16 cellular contexts compared by ENCODE assay signal in genomic region chr2:21837561-21837960, GRCh38.
"Had no signal": no experiment of that assay in that cellular context is flagged by ENCODE, and none has a peak within 500 bp of the region (broad histone marks: within the 10 kb centered on the region; RNA-seq: fewer than 3 reads in every experiment).

No MANE protein-coding gene starts in this region.

- ATAC-seq: esophagus mucosa; gastrocnemius medialis; left lobe of liver; naive thymus-derived CD8-positive, alpha-beta T cell had no signal

- H3K27me3 ChIP-seq: gastrocnemius medialis, heart right ventricle, tibial artery, upper lobe of left lung, uterus had no signal

- H3K4me1 ChIP-seq: gastrocnemius medialis, heart right ventricle, tibial artery, upper lobe of left lung, uterus had no signal

- H3K36me3 ChIP-seq: gastrocnemius medialis, heart right ventricle, tibial artery, upper lobe of left lung, uterus had no signal

- H3K4me3 ChIP-seq: gastrocnemius medialis, heart right ventricle, mucosa of descending colon, skin epidermis, tibial artery, upper lobe of left lung, uterus had no signal

- DNase-seq: effector memory CD4-positive, alpha-beta T cell; gastrocnemius medialis; heart right ventricle; islet precursor cell; mammary epithelial cell; mucosa of descending colon; naive thymus-derived CD8-positive, alpha-beta T cell; posterior cingulate gyrus; stimulated activated CD4-positive, alpha-beta T cell treated with anti-CD3 and anti-CD28 coated beads, Interleukin-12 subunit alpha, Interleukin-12 subunit beta, amount 100 ng/mL, for 4 hours; stimulated activated naive CD4-positive, alpha-beta T cell treated with Interleukin-2 at 50 U/mL for 16 hours; tibial artery; upper lobe of left lung; uterus had no signal

- H3K27ac ChIP-seq: gastrocnemius medialis, heart right ventricle, skin epidermis, tibial artery, upper lobe of left lung, uterus had no signal

- H3K9me3 ChIP-seq: gastrocnemius medialis, heart right ventricle, mucosa of descending colon, tibial artery, upper lobe of left lung, uterus had no signal
